ENCODE assay signal across 9 cellular contexts in the genomic region with DNA sequence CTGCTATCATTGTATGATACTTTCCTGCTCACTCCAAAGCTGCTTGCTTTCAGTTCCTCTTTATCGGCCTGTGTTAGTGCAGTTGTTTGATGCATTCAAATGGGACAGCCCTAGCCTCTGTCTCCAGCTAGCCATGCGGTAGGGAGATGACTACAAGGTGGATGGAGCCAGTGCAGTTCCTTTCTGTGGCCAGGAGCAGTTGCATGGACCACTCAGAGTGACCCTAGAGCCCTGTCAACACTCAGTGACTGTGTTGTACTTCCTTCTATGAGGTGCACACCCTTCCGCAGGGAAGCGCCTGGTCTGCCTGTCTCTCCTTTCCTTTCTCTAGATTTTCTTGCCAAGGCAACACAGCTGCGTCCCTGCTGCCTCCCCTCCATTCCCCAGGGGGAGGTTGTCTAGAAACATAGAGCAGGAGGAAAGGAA. TPM values are rescaled to one million over a fixed set of nuclear protein-coding genes. Genes with fewer than 3 reads are reported as not detected.
DNase-seq lines count a peak whose midpoint lies in the region; ATAC-seq and TF ChIP-seq lines count a peak whose summit lies in the region.
"Had no signal": no experiment of that assay in that cellular context is flagged by ENCODE, and none has a peak within 500 bp of the region (broad histone marks: within the 10 kb centered on the region; RNA-seq: fewer than 3 reads in every experiment).

No MANE protein-coding gene starts in this region.

- peak; percentile 99 for ATAC-seq in GM19438 (IDR thresholded peaks at IDR 0.05; ENCODE audit: low read depth, unreplicated experiment)
- peak; percentile 97 for ATAC-seq in HG03039 (IDR thresholded peaks at IDR 0.05; ENCODE audit: unreplicated experiment)
- ATAC-seq: activated T-helper 17 cell treated with anti-CD3 and anti-CD28 coated beads, Interleukin-2, amount 50 U/mL, for 72 hours had no signal

- peak overlapping the region in 12 of 59 donors; percentile 10 to 60 (median 22) for H3K4me3 ChIP-seq in dorsolateral prefrontal cortex

- peaks cover 0 to 7% (median 0%) of the 10 kb centered on the region in 45 donors for H3K27me3 ChIP-seq in dorsolateral prefrontal cortex

- DNase-seq in GM10266 (ENCODE audit: extremely low spot score) = peak; percentile 22
- DNase-seq in RPMI8226 = peak; percentile 87
- no peak for DNase-seq in kidney tubule cell (ENCODE audit: low spot score)
- no peak for DNase-seq in DMS153 treated with DMSO at 0.1 percent for 48 hours (lab: John Stamatoyannopoulos, UW; ENCODE audit: unreplicated experiment)
- no peak for DNase-seq in dorsolateral prefrontal cortex
- DNase-seq in glomerular visceral epithelial cell (ENCODE audit: extremely low spot score) = no peak

- intact Hi-C loops in dorsolateral prefrontal cortex (cut with DNase I) = no loop called here

- TF ChIP-seq CTCF in GM10266 (IDR thresholded peaks at IDR 0.05; ENCODE audit: control insufficient read depth, insufficient read depth, low read depth, missing control alignments) (no peak), dorsolateral prefrontal cortex (IDR thresholded peaks at IDR 0.05 in 54 of 56, conservative IDR thresholded peaks at IDR 0.05 in 2 of 56; ENCODE audit: low read depth in 1 of 56, partially characterized antibody in 56 of 56) (peak in 1 of 56 donors; percentile 10)

- H3K27ac ChIP-seq in dorsolateral prefrontal cortex = peak overlapping the region in 4 of 59 donors; percentile 6 to 59 (median 52)

RNA-seq across cellular contexts. Expression of gene KCNS3, which starts 33.8 kb away (rescaled TPM):
- 10 to 100 TPM in 4 of 120 experiments, 1 to 10 TPM in 116; 2.1 to 14.1 (median 5.8) TPM for total RNA-seq in dorsolateral prefrontal cortex
- total RNA-seq: activated T-helper 17 cell treated with anti-CD3 and anti-CD28 coated beads, Interleukin-2, amount 50 U/mL, for 72 hours had no signal

Comparison
In these comparisons a context has a peak if more than half of its experiments do, and no peak if none do; other contexts are left out.
1. DNase-seq: peak in GM10266 (single experiment) and RPMI8226 (single experiment); none in kidney tubule cell (single experiment), DMS153 treated with DMSO at 0.1 percent for 48 hours (single experiment), dorsolateral prefrontal cortex (0 of 10) and glomerular visceral epithelial cell (single experiment).